ENCODE assay signal across 4 cellular contexts in the genomic region with DNA sequence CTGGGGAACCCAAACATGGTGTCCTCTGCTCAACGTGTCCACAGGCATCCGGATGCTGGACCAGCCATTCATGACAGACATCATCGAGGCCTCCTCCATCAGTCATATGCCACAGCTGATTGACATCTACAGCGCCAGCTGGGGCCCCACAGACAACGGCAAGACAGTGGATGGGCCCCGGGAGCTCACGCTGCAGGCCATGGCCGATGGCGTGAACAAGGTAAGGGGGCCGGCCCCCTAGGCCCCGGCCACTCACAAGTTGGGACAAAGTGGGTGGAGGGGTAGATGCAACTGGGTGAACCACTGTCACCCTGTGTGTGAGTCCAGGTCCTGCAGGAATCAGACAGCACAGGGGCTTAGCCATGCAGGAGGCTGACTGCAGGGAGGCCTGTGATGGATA.
"Had no signal": no experiment of that assay in that cellular context is flagged by ENCODE, and none has a peak within 500 bp of the region (broad histone marks: within the 10 kb centered on the region; RNA-seq: fewer than 3 reads in every experiment).

No MANE protein-coding gene starts in this region.

- H3K9me3 Mint-ChIP-seq: GM23338, H9 had no signal

- DNase-seq: H9, HCEC 1CT had no signal

- H2AFZ ChIP-seq: GM23338 had no signal

- ATAC-seq: GM23338 had no signal

- H3K4me3 ChIP-seq: GM23338 had no signal

- H3K4me3 Mint-ChIP-seq: GM23338, H9, IgD-negative memory B cell had no signal

- H3K4me1 Mint-ChIP-seq: IgD-negative memory B cell had no signal

- H3K27ac Mint-ChIP-seq: GM23338, IgD-negative memory B cell had no signal

- H3K36me3 Mint-ChIP-seq: IgD-negative memory B cell had no signal

- H3K4me2 ChIP-seq: GM23338 had no signal
